In the genomic region with DNA sequence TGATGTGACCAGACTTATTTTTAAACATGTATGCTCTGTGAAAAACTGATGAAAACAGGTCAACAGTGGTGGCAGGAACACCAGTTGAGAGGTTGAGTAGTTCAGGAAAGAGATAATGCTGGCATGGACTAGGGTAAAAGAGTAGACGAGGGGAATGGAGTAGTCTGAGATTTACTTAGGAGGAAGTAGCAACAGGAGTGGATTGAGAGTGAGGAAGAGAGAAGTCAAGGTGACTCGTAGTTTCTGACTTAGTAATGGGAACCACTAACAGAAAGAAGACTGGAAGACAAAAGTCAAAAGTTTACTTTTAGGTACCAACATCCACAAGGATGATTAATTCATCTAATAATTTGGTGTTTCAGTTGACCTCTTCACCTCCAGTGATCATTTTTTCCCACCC, we compare ENCODE assay signal across 11 cellular contexts. TPM values are rescaled to one million over a fixed set of nuclear protein-coding genes. Genes with fewer than 3 reads are reported as not detected.
A peak's percentile ranks its signal among the peaks of the same experiment; 100 is the strongest.
DNase-seq lines count a peak whose midpoint lies in the region; ATAC-seq, FAIRE-seq and TF ChIP-seq lines count a peak whose summit lies in the region.
"Had no signal": no experiment of that assay in that cellular context is flagged by ENCODE, and none has a peak within 500 bp of the region (broad histone marks: within the 10 kb centered on the region; RNA-seq: fewer than 3 reads in every experiment).

No MANE protein-coding gene starts in this region.

- no peaks in the 10 kb centered on the region for H3K27me3 ChIP-seq in CD4-positive, alpha-beta memory T cell (ENCODE audit: insufficient read depth, low read length)
- H3K27me3 ChIP-seq in muscle layer of duodenum (ENCODE audit: low read depth, low read length) (no peaks in the 10 kb centered on the region), right lobe of liver (no peaks in the 10 kb centered on the region)
- H3K27me3 ChIP-seq: esophagus muscularis mucosa had no signal

- no peaks in the 10 kb centered on the region for H3K27me3 Mint-ChIP-seq in CD4-positive, alpha-beta memory T cell
- peaks cover 4% of the 10 kb centered on the region for H3K27me3 Mint-ChIP-seq in HFFc6 (ENCODE audit: insufficient read depth)
- no peaks in the 10 kb centered on the region for H3K27me3 Mint-ChIP-seq in activated CD8-positive, alpha-beta memory T cell treated with anti-CD3 and anti-CD28 coated beads, Interleukin-2, amount 10 ng/mL, durations not matched to agents 7 days and 5 days

- no peak overlapping the region for H3K4me3 ChIP-seq in CD4-positive, alpha-beta memory T cell (ENCODE audit: low read length in 2 of 2)
- no peak overlapping the region for H3K4me3 ChIP-seq in muscle layer of duodenum (ENCODE audit: low read depth in 1 of 2, low read length in 2 of 2)
- no peak overlapping the region for H3K4me3 ChIP-seq in right lobe of liver
- H3K4me3 ChIP-seq: esophagus muscularis mucosa had no signal

- H3K36me3 Mint-ChIP-seq in CD4-positive, alpha-beta memory T cell, result peaks cover 27 to 49% of the 10 kb centered on the region in 2 donors
- H3K36me3 Mint-ChIP-seq in HFFc6 (ENCODE audit: low read depth), result peaks cover 60% of the 10 kb centered on the region
- H3K36me3 Mint-ChIP-seq in activated CD8-positive, alpha-beta memory T cell treated with anti-CD3 and anti-CD28 coated beads, Interleukin-2, amount 10 ng/mL, durations not matched to agents 7 days and 5 days, result peaks cover 45% of the 10 kb centered on the region

- intact Hi-C loops in CD4-positive, alpha-beta memory T cell (cut with micrococcal nuclease), result no loop called here
- intact Hi-C loops in right lobe of liver (cut with DNase I), result no loop called here

- peaks cover 43 to 77% (median 56%) of the 10 kb centered on the region in 4 donors for H3K4me1 Mint-ChIP-seq in CD4-positive, alpha-beta memory T cell
- peaks cover 66% of the 10 kb centered on the region for H3K4me1 Mint-ChIP-seq in HFFc6 (ENCODE audit: low read depth)
- H3K4me1 Mint-ChIP-seq in activated CD8-positive, alpha-beta memory T cell treated with anti-CD3 and anti-CD28 coated beads, Interleukin-2, amount 10 ng/mL, durations not matched to agents 7 days and 5 days, result peaks cover 74% of the 10 kb centered on the region

- peaks cover 29% of the 10 kb centered on the region for H3K36me3 ChIP-seq in CD4-positive, alpha-beta memory T cell (ENCODE audit: insufficient read depth, low read length)
- H3K36me3 ChIP-seq in muscle layer of duodenum (ENCODE audit: control insufficient read depth in 1 of 2, insufficient read depth in 2 of 2, low read length in 2 of 2), result peaks cover 23 to 25% of the 10 kb centered on the region in 2 donors
- peaks cover 0 to 25% (median 8%) of the 10 kb centered on the region in 4 donors for H3K36me3 ChIP-seq in right lobe of liver

- POLR2A ChIA-PET in CD4-positive, alpha-beta memory T cell (lab: Charles Lee; ENCODE audit: partially characterized antibody), result interaction anchor here (0.7 kb wide), 1 partner anchor 1550 kb away, joined by 3 read pairs; no protein-coding TSS in a partner anchor

- TF ChIP-seq POLR2A in right lobe of liver (IDR thresholded peaks at IDR 0.05), result no peak

- TF ChIP-seq CTCF in HFFc6 (IDR thresholded peaks at IDR 0.05) (no peak), right lobe of liver (IDR thresholded peaks at IDR 0.05) (no peak)

- ATAC-seq in activated CD8-positive, alpha-beta memory T cell treated with anti-CD3 and anti-CD28 coated beads, Interleukin-2, amount 10 ng/mL, durations not matched to agents 7 days and 5 days, result no peak
- ATAC-seq in right lobe of liver, result no peak

- H3K9me3 Mint-ChIP-seq in CD4-positive, alpha-beta memory T cell, result peaks cover 0 to 1% (median 0%) of the 10 kb centered on the region in 8 donors
- no peaks in the 10 kb centered on the region for H3K9me3 Mint-ChIP-seq in HFFc6
- no peaks in the 10 kb centered on the region for H3K9me3 Mint-ChIP-seq in activated CD8-positive, alpha-beta memory T cell treated with anti-CD3 and anti-CD28 coated beads, Interleukin-2, amount 10 ng/mL, durations not matched to agents 7 days and 5 days (ENCODE audit: low read depth)

- no peak for FAIRE-seq in HTR-8/SVneo (lab: Jason Lieb, UNC)
- FAIRE-seq: GM19239, kidney had no signal

- DNase-seq in CD4-positive, alpha-beta memory T cell, result no peak
- DNase-seq in HFFc6 (no peak), HTR-8/SVneo (ENCODE audit: insufficient read length, low spot score) (no peak), right lobe of liver (no peak), HT-29 (ENCODE audit: low spot score) (no peak)
- DNase-seq in activated CD8-positive, alpha-beta memory T cell treated with anti-CD3 and anti-CD28 coated beads, Interleukin-2, amount 10 ng/mL, durations not matched to agents 7 days and 5 days, result peak; percentile 26
- no peak for DNase-seq in effector CD8-positive, alpha-beta T cell (lab: John Stamatoyannopoulos, UW)
- DNase-seq: kidney had no signal

- peak overlapping the region in 2 of 8 donors; percentile 1 to 22 for H3K4me3 Mint-ChIP-seq in CD4-positive, alpha-beta memory T cell
- peak overlapping the region; percentile 95 for H3K4me3 Mint-ChIP-seq in HFFc6
- H3K4me3 Mint-ChIP-seq in activated CD8-positive, alpha-beta memory T cell treated with anti-CD3 and anti-CD28 coated beads, Interleukin-2, amount 10 ng/mL, durations not matched to agents 7 days and 5 days, result peak overlapping the region; percentile 4

- no peak overlapping the region for H3K27ac ChIP-seq in CD4-positive, alpha-beta memory T cell (ENCODE audit: low read depth, low read length)
- H3K27ac ChIP-seq in muscle layer of duodenum (ENCODE audit: low read length) (peak overlapping the region; percentile 14), right lobe of liver (no peak overlapping the region)

- peaks cover 54% of the 10 kb centered on the region for H3K4me1 ChIP-seq in CD4-positive, alpha-beta memory T cell (ENCODE audit: insufficient read depth, low read length)
- peaks cover 23 to 28% of the 10 kb centered on the region in 2 donors for H3K4me1 ChIP-seq in muscle layer of duodenum (ENCODE audit: control insufficient read depth in 1 of 2, insufficient read depth in 2 of 2, low read length in 2 of 2)
- peaks cover 0 to 34% (median 21%) of the 10 kb centered on the region in 4 donors for H3K4me1 ChIP-seq in right lobe of liver

- H3K27ac Mint-ChIP-seq in CD4-positive, alpha-beta memory T cell, result peak overlapping the region; percentile 6 to 85 (median 66)
- peak overlapping the region; percentile 73 for H3K27ac Mint-ChIP-seq in HFFc6
- H3K27ac Mint-ChIP-seq in activated CD8-positive, alpha-beta memory T cell treated with anti-CD3 and anti-CD28 coated beads, Interleukin-2, amount 10 ng/mL, durations not matched to agents 7 days and 5 days, result peak overlapping the region; percentile 67

- WGBS in right lobe of liver (ENCODE audit: insufficient coverage, low coverage, low lambda C conversion rate, missing lambda C conversion rate), result 68% methylated on average over 2 of the region's 2 CpGs

- H3K9me3 ChIP-seq in CD4-positive, alpha-beta memory T cell (ENCODE audit: control insufficient read depth in 1 of 2, low read length in 2 of 2), result no peaks in the 10 kb centered on the region
- no peaks in the 10 kb centered on the region for H3K9me3 ChIP-seq in muscle layer of duodenum (ENCODE audit: control insufficient read depth in 1 of 2, low read length in 2 of 2)
- H3K9me3 ChIP-seq in right lobe of liver, result no peaks in the 10 kb centered on the region
- H3K9me3 ChIP-seq: esophagus muscularis mucosa had no signal

- CTCF ChIA-PET in CD4-positive, alpha-beta memory T cell (lab: Charles Lee; ENCODE audit: partially characterized antibody), result interaction anchor here (1.0 to 2.7 kb wide), 4 partner anchors 9 to 81 kb away, joined by 3 to 10 read pairs (median 4); no protein-coding TSS in a partner anchor
- CTCF ChIA-PET in activated CD8-positive, alpha-beta memory T cell treated with anti-CD3 and anti-CD28 coated beads, Interleukin-2, amount 10 ng/mL, durations not matched to agents 7 days and 5 days (lab: Charles Lee), result interaction anchor here (0.9 to 1.7 kb wide), 3 partner anchors 20 to 180 kb away, joined by 3 to 8 read pairs (median 5); no protein-coding TSS in a partner anchor

RNA-seq across cellular contexts. Expression of gene SRA1, which starts 3.6 kb away (rescaled TPM):
- total RNA-seq in CD4-positive, alpha-beta memory T cell, result 10 to 100 TPM; 24.5 to 26.6 TPM
- 10 to 100 TPM; 35.5 to 46.8 TPM for polyA plus RNA-seq in CD4-positive, alpha-beta memory T cell
- total RNA-seq in HFFc6 (2021; fragmentation: NEBNext Ultra II Directional; extraction: Animal tissue kit (Norgen Biotek cat#: 25700)), result 10 to 100 TPM; 50.0 to 62.3 (median 59.4) TPM
- total RNA-seq in activated CD8-positive, alpha-beta memory T cell treated with anti-CD3 and anti-CD28 coated beads, Interleukin-2, amount 10 ng/mL, durations not matched to agents 7 days and 5 days, result 10 to 100 TPM; 37.9 to 47.3 TPM
- 10 to 100 TPM; 14.4 to 35.4 (median 18.6) TPM for total RNA-seq in right lobe of liver
- 53.1 and 61.3 TPM in 2 replicates for total RNA-seq in HT-29 (2014; rRNA removed; shearing (Covaris generic))

RNA-seq across cellular contexts. Expression of gene EIF4EBP3, which starts 6.2 kb away (rescaled TPM):
- 10 to 100 TPM; 15.3 to 18.8 TPM for total RNA-seq in CD4-positive, alpha-beta memory T cell
- 10 to 100 TPM; 31.9 to 44.3 TPM for polyA plus RNA-seq in CD4-positive, alpha-beta memory T cell
- 1 to 10 TPM; 1.8 to 4.0 (median 2.9) TPM for total RNA-seq in HFFc6 (2021; fragmentation: NEBNext Ultra II Directional; extraction: Animal tissue kit (Norgen Biotek cat#: 25700))
- 1 to 10 TPM; 7.4 to 9.0 TPM for total RNA-seq in activated CD8-positive, alpha-beta memory T cell treated with anti-CD3 and anti-CD28 coated beads, Interleukin-2, amount 10 ng/mL, durations not matched to agents 7 days and 5 days
- 10 to 100 TPM; 10.7 to 19.5 (median 13.6) TPM for total RNA-seq in right lobe of liver
- 3.0 and 6.5 TPM in 2 replicates for total RNA-seq in HT-29 (2014; rRNA removed; shearing (Covaris generic))

RNA-seq across cellular contexts. Expression of gene APBB3, which starts 10.7 kb away (rescaled TPM):
- 10 to 100 TPM; 72.9 to 75.4 TPM for total RNA-seq in CD4-positive, alpha-beta memory T cell
- polyA plus RNA-seq in CD4-positive, alpha-beta memory T cell, result 1 to 10 TPM; 2.1 to 4.9 TPM
- total RNA-seq in HFFc6 (2021; fragmentation: NEBNext Ultra II Directional; extraction: Animal tissue kit (Norgen Biotek cat#: 25700)), result 10 to 100 TPM; 11.0 to 13.0 (median 11.7) TPM
- total RNA-seq in activated CD8-positive, alpha-beta memory T cell treated with anti-CD3 and anti-CD28 coated beads, Interleukin-2, amount 10 ng/mL, durations not matched to agents 7 days and 5 days, result 10 to 100 TPM; 20.0 to 24.8 TPM
- total RNA-seq in right lobe of liver, result 10 to 100 TPM in 5 of 6 experiments, 1 to 10 TPM in 1; 9.6 to 24.3 (median 14.3) TPM
- total RNA-seq in HT-29 (2014; rRNA removed; shearing (Covaris generic)), result 12.1 and 19.5 TPM in 2 replicates

RNA-seq across cellular contexts. Expression of gene SLC35A4, which starts 11.0 kb away (rescaled TPM):
- 10 to 100 TPM; 49.0 to 59.4 TPM for total RNA-seq in CD4-positive, alpha-beta memory T cell
- 100 to 1,000 TPM; 105 to 115 TPM for polyA plus RNA-seq in CD4-positive, alpha-beta memory T cell
- total RNA-seq in HFFc6 (2021; fragmentation: NEBNext Ultra II Directional; extraction: Animal tissue kit (Norgen Biotek cat#: 25700)), result 10 to 100 TPM; 64.1 to 72.8 (median 71.2) TPM
- total RNA-seq in activated CD8-positive, alpha-beta memory T cell treated with anti-CD3 and anti-CD28 coated beads, Interleukin-2, amount 10 ng/mL, durations not matched to agents 7 days and 5 days, result 100 to 1,000 TPM; 100 to 101 TPM
- 10 to 100 TPM; 28.1 to 38.5 (median 30.2) TPM for total RNA-seq in right lobe of liver
- total RNA-seq in HT-29 (2014; rRNA removed; shearing (Covaris generic)), result 29.9 and 30.2 TPM in 2 replicates
